11 cellular contexts compared by ENCODE assay signal in the genomic region with DNA sequence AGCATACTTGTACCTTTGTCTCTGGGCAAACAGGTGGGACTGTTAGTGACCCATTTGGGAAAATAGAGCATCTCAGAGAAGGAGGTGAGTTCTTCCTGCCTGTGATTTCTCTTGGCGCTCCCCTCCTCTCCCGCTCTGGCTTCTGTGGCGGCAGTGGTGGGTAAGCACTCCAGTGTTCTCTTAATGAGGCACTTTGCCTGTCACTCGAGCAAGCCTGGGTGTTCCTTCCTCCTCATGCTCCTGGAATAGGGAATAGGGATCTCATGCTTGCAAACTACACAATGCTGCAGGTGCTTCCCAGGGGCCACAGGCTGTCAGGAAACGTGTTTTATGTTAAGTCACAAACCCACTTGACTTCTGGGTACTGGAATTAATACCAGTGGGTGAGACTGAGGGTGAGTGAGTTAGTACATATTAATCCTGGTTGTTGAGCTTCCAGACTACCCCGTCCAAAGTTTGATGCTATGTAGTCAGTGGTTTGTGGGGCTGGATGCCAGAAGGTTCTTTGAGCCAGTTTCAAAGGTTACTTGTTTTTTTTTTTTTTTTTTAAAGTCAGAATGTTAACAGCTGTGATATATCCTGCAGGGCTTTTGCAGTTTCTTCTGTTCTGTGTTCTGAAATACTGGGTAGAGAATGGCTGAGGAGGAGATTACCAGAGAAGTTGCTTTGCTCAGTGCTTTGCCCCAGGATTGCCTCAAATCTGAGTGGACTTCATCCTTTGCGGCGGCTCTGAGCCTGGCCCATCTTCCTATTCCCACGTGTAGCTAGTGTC. TPM values are rescaled to one million over a fixed set of nuclear protein-coding genes. Genes with fewer than 3 reads are reported as not detected.
DNase-seq lines count a peak whose midpoint lies in the region; ATAC-seq and TF ChIP-seq lines count a peak whose summit lies in the region.
"Had no signal": no experiment of that assay in that cellular context is flagged by ENCODE, and none has a peak within 500 bp of the region (broad histone marks: within the 10 kb centered on the region; RNA-seq: fewer than 3 reads in every experiment).

No MANE protein-coding gene starts in this region.

- no peak overlapping the region for H3K4me3 Mint-ChIP-seq in CD4-positive, alpha-beta T cell
- no peak overlapping the region for H3K4me3 Mint-ChIP-seq in effector memory CD8-positive, alpha-beta T cell

- H3K4me3 ChIP-seq in HUES64 (ENCODE audit: low read length) (no peak overlapping the region), stomach (no peak overlapping the region)
- H3K4me3 ChIP-seq: heart left ventricle had no signal

- TF ChIP-seq CTCF in CD4-positive, alpha-beta T cell (IDR thresholded peaks at IDR 0.05), result no peak
- no peak for TF ChIP-seq CTCF in stomach (IDR thresholded peaks at IDR 0.05)

- H3K36me3 ChIP-seq in HUES64 (ENCODE audit: insufficient read depth, low read length) (peaks cover 38% of the 10 kb centered on the region), stomach (peaks cover 36 to 70% (median 61%) of the 10 kb centered on the region in 4 donors)

- H3K4me1 Mint-ChIP-seq in CD4-positive, alpha-beta T cell (ENCODE audit: low read depth), result peaks cover 9% of the 10 kb centered on the region
- peaks cover 3 to 16% of the 10 kb centered on the region in 2 donors for H3K4me1 Mint-ChIP-seq in effector memory CD8-positive, alpha-beta T cell (ENCODE audit: low read depth in 2 of 2)

- H3K9ac ChIP-seq in HUES64 (ENCODE audit: low read depth, low read length), result no peak overlapping the region

- peaks cover 44% of the 10 kb centered on the region for H3K4me1 ChIP-seq in HUES64 (ENCODE audit: insufficient read depth, low read length)
- peaks cover 0 to 19% (median 7%) of the 10 kb centered on the region in 4 donors for H3K4me1 ChIP-seq in stomach

- no peaks in the 10 kb centered on the region for H3K27me3 Mint-ChIP-seq in CD4-positive, alpha-beta T cell
- no peaks in the 10 kb centered on the region for H3K27me3 Mint-ChIP-seq in effector memory CD8-positive, alpha-beta T cell

- POLR2A ChIA-PET in CD4-positive, alpha-beta T cell (lab: Charles Lee), result interaction anchor here (1.6 kb wide), 1 partner anchor 20 kb away, joined by 6 read pairs; no protein-coding TSS in a partner anchor

- CTCF ChIA-PET in CD4-positive, alpha-beta T cell (lab: Charles Lee), result no interaction called here

- no peaks in the 10 kb centered on the region for H3K27me3 ChIP-seq in CD4-positive, alpha-beta T cell (ENCODE audit: control insufficient read depth, insufficient read depth, low read length)
- H3K27me3 ChIP-seq in HUES64 (ENCODE audit: insufficient read depth, low read length), result no peaks in the 10 kb centered on the region
- no peaks in the 10 kb centered on the region for H3K27me3 ChIP-seq in stomach
- H3K27me3 ChIP-seq: heart left ventricle had no signal

- WGBS in HUES64, result 90% methylated on average over 9 of the region's 9 CpGs
- WGBS in stomach, 5 donors, result 44 to 69% (median 59%) methylated on average over 9 of the region's 9 CpGs

- no peak for ATAC-seq in CD4-positive, alpha-beta T cell (ENCODE audit: poor library complexity)
- ATAC-seq in effector memory CD8-positive, alpha-beta T cell (replicated peaks), result no peak

- H3K36me3 Mint-ChIP-seq in CD4-positive, alpha-beta T cell (ENCODE audit: low read depth), result peaks cover 72% of the 10 kb centered on the region
- peaks cover 60% of the 10 kb centered on the region for H3K36me3 Mint-ChIP-seq in effector memory CD8-positive, alpha-beta T cell (ENCODE audit: insufficient read depth)

- TF ChIP-seq EP300 in stomach (IDR thresholded peaks at IDR 0.05), result no peak

- H3K9me3 ChIP-seq in CD4-positive, alpha-beta T cell (ENCODE audit: control insufficient read depth, low read length), result no peaks in the 10 kb centered on the region
- H3K9me3 ChIP-seq in HUES64 (ENCODE audit: insufficient read depth, low read depth, low read length), result no peaks in the 10 kb centered on the region
- H3K9me3 ChIP-seq in stomach, result no peaks in the 10 kb centered on the region
- H3K9me3 ChIP-seq: heart left ventricle had no signal

- H3K9me3 Mint-ChIP-seq in CD4-positive, alpha-beta T cell, result no peaks in the 10 kb centered on the region
- H3K9me3 Mint-ChIP-seq in effector memory CD8-positive, alpha-beta T cell, result no peaks in the 10 kb centered on the region

- intact Hi-C loops in CD4-positive, alpha-beta T cell (cut with DNase I, micrococcal nuclease), result no loop called here
- intact Hi-C loops in stomach (cut with DNase I; ENCODE audit: low total_unique reads), result no loop called here

- no peak overlapping the region for H3K27ac ChIP-seq in CD4-positive, alpha-beta T cell (ENCODE audit: low read depth, low read length)
- H3K27ac ChIP-seq in HUES64 (ENCODE audit: low read depth, low read length), result peak overlapping the region; percentile 34; the same call in 1 of the 2 replicates
- H3K27ac ChIP-seq in stomach, result peak overlapping the region in 1 of 5 donors; percentile 30
- H3K27ac ChIP-seq: heart left ventricle had no signal

- no peak for TF ChIP-seq POLR2A in stomach (IDR thresholded peaks at IDR 0.05)

- no peak for DNase-seq in CD4-positive, alpha-beta T cell
- no peak for DNase-seq in effector memory CD8-positive, alpha-beta T cell
- DNase-seq in mucosa of gallbladder (ENCODE audit: low spot score) (peak; percentile 45), D341Med (ENCODE audit: low spot score) (no peak), NCI-H526 treated with DMSO at 0.1 percent for 48 hours (lab: John Stamatoyannopoulos, UW) (no peak), stomach (no peak), NCI-H146 treated with DMSO at 0.1 percent for 48 hours (lab: John Stamatoyannopoulos, UW; ENCODE audit: unreplicated experiment) (no peak)
- DNase-seq: NCI-H1436 treated with DMSO at 0.1 percent for 48 hours, OCI-M1 had no signal

- peak overlapping the region; percentile 52 for H3K27ac Mint-ChIP-seq in CD4-positive, alpha-beta T cell
- peak overlapping the region; percentile 44 to 68 for H3K27ac Mint-ChIP-seq in effector memory CD8-positive, alpha-beta T cell

RNA-seq across cellular contexts. Expression of a gene that starts 30.5 kb away (rescaled TPM):
- 100 to 1,000 TPM; 106 to 114 TPM for total RNA-seq in CD4-positive, alpha-beta T cell
- polyA plus RNA-seq in HUES64 (2013, experiment 1 of 2), result 4.7 TPM
- polyA plus RNA-seq in HUES64 (2013, experiment 2 of 2), result 6.1 TPM
- total RNA-seq in mucosa of gallbladder (30.9 TPM), stomach (100 to 1,000 TPM in 1 of 5 donors, 10 to 100 TPM in 4; 22.2 to 160 (median 53.1) TPM)
- 1 to 10 TPM; 5.3 to 7.2 (median 5.4) TPM for polyA plus RNA-seq in stomach
